18 cellular contexts compared by ENCODE assay signal in genomic region chr6:135008941-135009290, GRCh38. TPM values are rescaled to one million over a fixed set of nuclear protein-coding genes. Genes with fewer than 3 reads are reported as not detected.
DNase-seq lines count a peak whose midpoint lies in the region; ATAC-seq and TF ChIP-seq lines count a peak whose summit lies in the region.
"Had no signal": no experiment of that assay in that cellular context is flagged by ENCODE, and none has a peak within 500 bp of the region (broad histone marks: within the 10 kb centered on the region; RNA-seq: fewer than 3 reads in every experiment).

No MANE protein-coding gene starts in this region.

- H2AFZ ChIP-seq in osteoblast (ENCODE audit: low read length), result no peak overlapping the region

- peaks cover 16% of the 10 kb centered on the region for H3K4me1 Mint-ChIP-seq in glutamatergic neuron (ENCODE audit: low read depth, unreplicated experiment)

- no peaks in the 10 kb centered on the region for H3K36me3 ChIP-seq in left lung
- H3K36me3 ChIP-seq in osteoblast (ENCODE audit: insufficient read depth, low read length), result no peaks in the 10 kb centered on the region
- no peaks in the 10 kb centered on the region for H3K36me3 ChIP-seq in tibial artery

- peak overlapping the region; percentile 17 for H3K4me3 Mint-ChIP-seq in glutamatergic neuron (ENCODE audit: unreplicated experiment)
- H3K4me3 Mint-ChIP-seq: activated T-helper 1 cell treated with anti-CD3 and anti-CD28 coated beads, Interleukin-12 subunit alpha, Interleukin-12 subunit beta, Interleukin-2, Interleukin-4 antibody, amounts not matched to agents 30 ng/mL and 10 ng/mL and 1 ng/mL, durations not matched to agents 14 hours and 24 hours and 36 hours; central memory CD8-positive, alpha-beta T cell had no signal

- H3K9me3 ChIP-seq in left lung, result no peaks in the 10 kb centered on the region
- no peaks in the 10 kb centered on the region for H3K9me3 ChIP-seq in osteoblast (ENCODE audit: low read depth, low read length)
- no peaks in the 10 kb centered on the region for H3K9me3 ChIP-seq in tibial artery

- H3K4me1 ChIP-seq in left lung (no peaks in the 10 kb centered on the region), osteoblast (ENCODE audit: insufficient read depth, low read length) (peaks cover 14% of the 10 kb centered on the region), tibial artery (no peaks in the 10 kb centered on the region)

- H3K4me3 ChIP-seq in GM08714 (ENCODE audit: low read length) (peak overlapping the region; percentile 15; the same call in 1 of the 2 replicates), left lung (no peak overlapping the region), osteoblast (ENCODE audit: insufficient read depth, low read length) (no peak overlapping the region), tibial artery (no peak overlapping the region)

- no peak for DNase-seq in glutamatergic neuron
- no peak for DNase-seq in left lung
- DNase-seq in osteoblast (ENCODE audit: insufficient read length, low spot score, missing footprints), result no peak
- DNase-seq in tibial artery, result no peak
- DNase-seq: amygdala; effector CD8-positive, alpha-beta T cell; GF-D8; kidney; NCI-H1105; nucleus accumbens; stimulated activated CD4-positive, alpha-beta T cell treated with anti-CD3 and anti-CD28 coated beads, Interleukin-2, amount 100 ng/mL, for 24 hours had no signal

- H3K36me3 Mint-ChIP-seq in glutamatergic neuron (ENCODE audit: unreplicated experiment), result no peaks in the 10 kb centered on the region

- peaks cover 2% of the 10 kb centered on the region for H3K27me3 Mint-ChIP-seq in glutamatergic neuron (ENCODE audit: unreplicated experiment)
- H3K27me3 Mint-ChIP-seq: central memory CD8-positive, alpha-beta T cell; IgD-negative memory B cell had no signal

- peaks cover 2% of the 10 kb centered on the region for H3K9me3 Mint-ChIP-seq in glutamatergic neuron (ENCODE audit: unreplicated experiment)
- H3K9me3 Mint-ChIP-seq: activated T-helper 1 cell treated with anti-CD3 and anti-CD28 coated beads, Interleukin-12 subunit alpha, Interleukin-12 subunit beta, Interleukin-2, Interleukin-4 antibody, amounts not matched to agents 30 ng/mL and 10 ng/mL and 1 ng/mL, durations not matched to agents 14 hours and 24 hours and 36 hours; central memory CD8-positive, alpha-beta T cell; IgD-negative memory B cell had no signal

- no peak overlapping the region for H3K27ac Mint-ChIP-seq in glutamatergic neuron (ENCODE audit: unreplicated experiment)

- no peaks in the 10 kb centered on the region for H3K79me2 ChIP-seq in osteoblast (ENCODE audit: insufficient read depth, low read length)

- H3K27me3 ChIP-seq in left lung (no peaks in the 10 kb centered on the region), osteoblast (ENCODE audit: insufficient read depth, low read length) (no peaks in the 10 kb centered on the region), tibial artery (no peaks in the 10 kb centered on the region)

- H3K27ac ChIP-seq in left lung, result no peak overlapping the region
- no peak overlapping the region for H3K27ac ChIP-seq in osteoblast (ENCODE audit: low read depth, low read length)
- no peak overlapping the region for H3K27ac ChIP-seq in tibial artery

- peaks cover 7% of the 10 kb centered on the region for H4K20me1 ChIP-seq in osteoblast (ENCODE audit: insufficient read depth, low read length)

- TF ChIP-seq CTCF in glutamatergic neuron (IDR thresholded peaks at IDR 0.05; ENCODE audit: partially characterized antibody, unreplicated experiment) (no peak), left lung (IDR thresholded peaks at IDR 0.05) (no peak), osteoblast (IDR thresholded peaks at IDR 0.05; ENCODE audit: extremely low read depth, low read depth, low read length) (no peak), tibial artery (IDR thresholded peaks at IDR 0.05) (no peak)

- peak; percentile 20 for ATAC-seq in GM19395 (IDR thresholded peaks at IDR 0.05; ENCODE audit: unreplicated experiment)
- peak; percentile 23 for ATAC-seq in HG03342 (IDR thresholded peaks at IDR 0.05; ENCODE audit: unreplicated experiment)
- no peak for ATAC-seq in left lung
- ATAC-seq: sciatic nerve had no signal

- no peak overlapping the region for H3K4me2 ChIP-seq in osteoblast (ENCODE audit: insufficient read depth, low read length)

- intact Hi-C loops in left lung (cut with DNase I) (no loop called here), tibial artery (cut with DNase I; ENCODE audit: low total_unique reads) (no loop called here)

RNA-seq across cellular contexts. Expression of gene HBS1L, which starts 45.7 kb away (rescaled TPM):
- 93.4 TPM for total RNA-seq in glutamatergic neuron (ENCODE audit: unreplicated experiment)
- total RNA-seq in left lung, result 10 to 100 TPM; 55.1 to 61.2 TPM
- 86.9 and 94.8 TPM in 2 replicates for total RNA-seq in osteoblast

RNA-seq across cellular contexts. Expression of gene ALDH8A1, which starts 59.0 kb away (rescaled TPM):
- total RNA-seq in glutamatergic neuron (ENCODE audit: unreplicated experiment) (1.8 TPM), left lung (under 1 TPM; 0.99 TPM), osteoblast (under 0.01 and 0.29 TPM in 2 replicates)
